Comparison of ENCODE assay signal across 14 cellular contexts in genomic region chr20:17647391-17648305, GRCh38. TPM values are rescaled to one million over a fixed set of nuclear protein-coding genes. Genes with fewer than 3 reads are reported as not detected.
DNase-seq lines count a peak whose midpoint lies in the region; ATAC-seq and TF ChIP-seq lines count a peak whose summit lies in the region.
"Had no signal": no experiment of that assay in that cellular context is flagged by ENCODE, and none has a peak within 500 bp of the region (broad histone marks: within the 10 kb centered on the region; RNA-seq: fewer than 3 reads in every experiment).

No MANE protein-coding gene starts in this region.

- intact Hi-C loops in Right ventricle myocardium superior (cut with DNase I) = no loop called here
- intact Hi-C loops in transverse colon (cut with DNase I; ENCODE audit: low total_unique reads) = no loop called here

- no peak for TF ChIP-seq POLR2A in transverse colon (IDR thresholded peaks at IDR 0.05)

- no peaks in the 10 kb centered on the region for H3K27me3 ChIP-seq in transverse colon

- 80% methylated on average over 17 of the region's 20 CpGs; no CpG with 5 or more reads in 1 of the 2 donors for WGBS in transverse colon (ENCODE audit: low coverage in 1 of 2), 2 donors

- no peak for TF ChIP-seq EP300 in transverse colon (IDR thresholded peaks at IDR 0.05; ENCODE audit: low read depth)

- H3K4me3 ChIP-seq in transverse colon = no peak overlapping the region
- H3K4me3 ChIP-seq: A549 had no signal

- no peak overlapping the region for H3K4me3 Mint-ChIP-seq in nephron progenitor cell

- H3K4me1 ChIP-seq in transverse colon = peaks cover 63 to 87% (median 75%) of the 10 kb centered on the region in 4 donors

- H3K27ac Mint-ChIP-seq in nephron progenitor cell = peak overlapping the region; percentile 69

- TF ChIP-seq CTCF in nephron progenitor cell (IDR thresholded peaks at IDR 0.05) = no peak
- no peak for TF ChIP-seq CTCF in transverse colon (IDR thresholded peaks at IDR 0.05)

- in situ Hi-C loops in transverse colon (cut with MboI; ENCODE audit: low pct_ligation_motif_present in 1 of 4, low pct_unique_long_range_greater_than_20kb in 1 of 4, low sequenced_read_pairs in 3 of 4) = loop anchor here in 2 of 4 donors (25.0 kb wide), 1 partner anchor 110 kb away; the partner anchor contains the start of gene BFSP1 (in 2 of the 2)

- peak; percentile 4 for DNase-seq in activated CD8-positive, alpha-beta memory T cell treated with anti-CD3 and anti-CD28 coated beads, Interleukin-2, amount 50 U/mL, for 4 hours
- no peak for DNase-seq in activated CD8-positive, alpha-beta memory T cell treated with anti-CD3 and anti-CD28 coated beads for 24 hours
- peak; percentile 40 for DNase-seq in Right ventricle myocardium superior
- DNase-seq in nephron progenitor cell = no peak
- DNase-seq in transverse colon = no peak
- no peak for DNase-seq in midbrain (lab: John Stamatoyannopoulos, UW)
- DNase-seq: activated T-cell treated with anti-CD3 and anti-CD28 coated beads, Interleukin-2, amount 50 U/mL, for 48 hours; NCI-H226; T-helper 1 cell had no signal

- H3K9me3 ChIP-seq in transverse colon = no peaks in the 10 kb centered on the region
- H3K9me3 ChIP-seq: A549 had no signal

- no peak for ATAC-seq in Right ventricle myocardium superior (ENCODE audit: poor library complexity)
- no peak for ATAC-seq in HG03521 (IDR thresholded peaks at IDR 0.05; ENCODE audit: unreplicated experiment)
- no peak for ATAC-seq in GM21737 (IDR thresholded peaks at IDR 0.05; ENCODE audit: unreplicated experiment)
- ATAC-seq: A549 had no signal

- H3K9me3 Mint-ChIP-seq in nephron progenitor cell = no peaks in the 10 kb centered on the region

- H3K27ac ChIP-seq in transverse colon = peak overlapping the region; percentile 21 to 40 (median 24)
- H3K27ac ChIP-seq: A549 had no signal

- H3K36me3 ChIP-seq in transverse colon = peaks cover 0 to 5% (median 1%) of the 10 kb centered on the region in 4 donors

- H3K4me1 Mint-ChIP-seq in nephron progenitor cell = peaks cover 92% of the 10 kb centered on the region

- no peaks in the 10 kb centered on the region for H3K36me3 Mint-ChIP-seq in nephron progenitor cell (ENCODE audit: low read depth)

- H3K27me3 Mint-ChIP-seq in nephron progenitor cell (ENCODE audit: low read depth, poor library complexity) = no peaks in the 10 kb centered on the region

RNA-seq across cellular contexts. Expression of gene RRBP1, which starts 34.4 kb away (rescaled TPM):
- 32.1 TPM for total RNA-seq in Right ventricle myocardium superior
- total RNA-seq in transverse colon = 100 to 1,000 TPM; 219 to 403 (median 288) TPM

RNA-seq across cellular contexts. Expression of gene BANF2, which starts 52.1 kb away (rescaled TPM):
- not detected for total RNA-seq in Right ventricle myocardium superior
- total RNA-seq in transverse colon = not detected
- total RNA-seq: dermis microvascular lymphatic vessel endothelial cell, mucosa of gallbladder had no signal

Comparison
In these comparisons a context has a peak if more than half of its experiments do, and no peak if none do; other contexts are left out.
1. DNase-seq: peak in activated CD8-positive, alpha-beta memory T cell treated with anti-CD3 and anti-CD28 coated beads, Interleukin-2, amount 50 U/mL, for 4 hours (single experiment) and Right ventricle myocardium superior (single experiment); none in activated CD8-positive, alpha-beta memory T cell treated with anti-CD3 and anti-CD28 coated beads for 24 hours (single experiment), nephron progenitor cell (single experiment), transverse colon (single experiment) and midbrain (single experiment).